Comparison of ENCODE assay signal across 8 cellular contexts in genomic region chr9:128322342-128323191, GRCh38. TPM values are rescaled to one million over a fixed set of nuclear protein-coding genes. Genes with fewer than 3 reads are reported as not detected.
A peak's percentile ranks its signal among the peaks of the same experiment; 100 is the strongest.
DNase-seq lines count a peak whose midpoint lies in the region; ATAC-seq, FAIRE-seq and TF ChIP-seq lines count a peak whose summit lies in the region.

COQ4 (plus strand) TSS chr9:128322839; CDS start chr9:128322859, 20 bp downstream.
TRUB2 (minus strand) TSS chr9:128322447; CDS start chr9:128322408, 39 bp downstream.

- H3K4me1 ChIP-seq in H1 (replicated peaks in 1 of 4; ENCODE audit: control insufficient read depth in 3 of 4, insufficient read depth in 4 of 4, low read length in 3 of 4) (no peaks in the 10 kb centered on the region; a peak in 3 of 7 replicates), mesenchymal stem cell (ENCODE audit: control insufficient read depth, insufficient read depth, low read depth, low read length) (peaks cover 12% of the 10 kb centered on the region)

- H2BK5ac ChIP-seq in H1 (ENCODE audit: low read depth, low read length) (peak within 1 kb of the TSS; percentile 100), mesenchymal stem cell (ENCODE audit: low read depth, low read length, poor library complexity, severe bottlenecking) (peak within 1 kb of the TSS; percentile 95)

- peak within 1 kb of the TSS; percentile 98 for H3K4ac ChIP-seq in H1 (replicated peaks; ENCODE audit: insufficient read length, low read depth, low read length)
- peak within 1 kb of the TSS; percentile 78 to 83 for H3K4ac ChIP-seq in mesenchymal stem cell (ENCODE audit: low read depth in 1 of 2, low read length in 2 of 2)

- no peaks in the 10 kb centered on the region for H3K9me3 ChIP-seq in H1 (ENCODE audit: insufficient read depth in 2 of 2, low read depth in 1 of 2, low read length in 1 of 2)
- no peaks in the 10 kb centered on the region for H3K9me3 ChIP-seq in mesenchymal stem cell (ENCODE audit: control insufficient read depth, low read length)

- TF ChIP-seq POLR2A in H1 (IDR thresholded peaks at IDR 0.05; ENCODE audit: control extremely low read depth in 1 of 2, low read depth in 2 of 2, low read length in 2 of 2), result peak; percentile 85 to 94

- H3K56ac ChIP-seq in H1 (replicated peaks; ENCODE audit: insufficient read length, low read depth, low read length), result peak within 1 kb of the TSS; percentile 96

- H3K23ac ChIP-seq in H1 (ENCODE audit: insufficient read length) (peak within 1 kb of the TSS; percentile 52), mesenchymal stem cell (ENCODE audit: low read length in 2 of 2) (peak within 1 kb of the TSS; percentile 29 to 63)

- FAIRE-seq in H1 (lab: Jason Lieb, UNC), result no peak

- peak within 1 kb of the TSS; percentile 98; the same call in 1 of the 2 replicates for H4K8ac ChIP-seq in H1 (ENCODE audit: extremely low read depth, insufficient read depth, low read length)
- H4K8ac ChIP-seq in mesenchymal stem cell (ENCODE audit: low read length), result peak within 1 kb of the TSS; percentile 93

- H3K79me1 ChIP-seq in H1 (ENCODE audit: low read depth, low read length) (peaks cover 4% of the 10 kb centered on the region; the same call in 1 of the 2 replicates), mesenchymal stem cell (replicated peaks; ENCODE audit: low read length, poor library complexity, severe bottlenecking) (peaks cover 32% of the 10 kb centered on the region)

- peak; percentile 81 for ATAC-seq in GM21381 (IDR thresholded peaks at IDR 0.05; ENCODE audit: unreplicated experiment)

- H3K18ac ChIP-seq in H1 (ENCODE audit: extremely low read depth, low read length) (peak within 1 kb of the TSS; percentile 100), mesenchymal stem cell (ENCODE audit: low read depth in 1 of 2, low read length in 2 of 2) (peak within 1 kb of the TSS; percentile 89 to 100)

- CTCF ChIA-PET in H1 (lab: Charles Lee; ENCODE audit: partially characterized antibody), result interaction anchor here (0.9 to 1.8 kb wide), 5 partner anchors 13 to 67 kb away, joined by 3 to 5 read pairs (median 3); no protein-coding TSS in a partner anchor

- H3K27ac ChIP-seq in H1 (ENCODE audit: low read depth, low read length) (peak within 1 kb of the TSS; percentile 90), mesenchymal stem cell (ENCODE audit: low read length, poor library complexity, severe bottlenecking) (peak within 1 kb of the TSS; percentile 95)

- H2BK12ac ChIP-seq in H1 (ENCODE audit: low read depth, low read length) (peak within 1 kb of the TSS; percentile 96; the same call in 1 of the 2 replicates), mesenchymal stem cell (ENCODE audit: low read length in 2 of 2) (peak within 1 kb of the TSS in 1 of 2 experiments; percentile 73)

- H4K5ac ChIP-seq in H1 (ENCODE audit: insufficient read length, low read depth, low read length), result peak within 1 kb of the TSS; percentile 100

- TF ChIP-seq RAD21 in H1 (IDR thresholded peaks at IDR 0.05 in 1 of 2, conservative IDR thresholded peaks at IDR 0.05 in 1 of 2; ENCODE audit: low read depth in 2 of 2, low read length in 2 of 2), result no peak; a peak in 1 of 4 replicates

- H3K9ac ChIP-seq in H1 (replicated peaks in 1 of 4; ENCODE audit: extremely low read depth in 1 of 4, low read depth in 3 of 4, low read length in 3 of 4) (peak within 1 kb of the TSS; percentile 67 to 96 (median 94)), mesenchymal stem cell (ENCODE audit: low read length) (peak within 1 kb of the TSS; percentile 93)

- TF ChIP-seq CTCF in H1 (IDR thresholded peaks at IDR 0.05; ENCODE audit: control extremely low read depth in 1 of 3, insufficient read depth in 1 of 3, low read depth in 1 of 3, low read length in 3 of 3), result no peak

- POLR2A ChIA-PET in H1 (lab: Charles Lee; ENCODE audit: partially characterized antibody), result interaction anchor here (0.6 to 3.3 kb wide), 6 partner anchors 11 to 230 kb away, joined by 3 to 11 read pairs (median 4); partner anchors contain the start of genes BBLN and SPTAN1

- H3K4me3 ChIP-seq in H1 (ENCODE audit: extremely low read depth in 1 of 4, insufficient read depth in 2 of 4, low read depth in 3 of 4, low read length in 4 of 4) (peak within 1 kb of the TSS; percentile 86 to 100 (median 92)), mesenchymal stem cell (ENCODE audit: insufficient read depth in 1 of 2, low read depth in 1 of 2, low read length in 2 of 2) (peak within 1 kb of the TSS; percentile 91 to 92)

- H2AK5ac ChIP-seq in H1 (ENCODE audit: low read depth, low read length) (no peak within 1 kb of the TSS), mesenchymal stem cell (ENCODE audit: low read length, severe bottlenecking) (peak within 1 kb of the TSS; percentile 0)

- H3K79me2 ChIP-seq in H1 (ENCODE audit: control insufficient read depth in 1 of 2, insufficient read depth in 2 of 2, low read length in 2 of 2), result peaks cover 0 to 25% of the 10 kb centered on the region in 2 experiments; a peak in 2 of 4 replicates

- TF ChIP-seq EP300 in H1 (IDR thresholded peaks at IDR 0.05; ENCODE audit: borderline replicate concordance in 1 of 2, low read depth in 2 of 2, low read length in 2 of 2), result no peak

- peaks cover 7% of the 10 kb centered on the region for H3K23me2 ChIP-seq in H1 (ENCODE audit: low read depth, low read length)

- DNase-seq in COR-L47 (lab: John Stamatoyannopoulos, UW) (peak; percentile 96), HUDEP-2 (lab: John Stamatoyannopoulos, UW; ENCODE audit: unreplicated experiment in 76 of 76) (peak; percentile 49 to 97 (median 87)), NOMO-1 treated with dmso at 0.1 percent for 144 hours (lab: John Stamatoyannopoulos, UW; ENCODE audit: unreplicated experiment) (peak; percentile 93), H1 (ENCODE audit: low read depth in 1 of 2, low spot score in 2 of 2) (peak; percentile 57 to 94), mesenchymal stem cell (peak; percentile 97)
- DNase-seq in activated CD8-positive, alpha-beta memory T cell treated with anti-CD3 and anti-CD28 coated beads for 48 hours (ENCODE audit: low read depth in 2 of 3, low spot score in 2 of 3), result peak; percentile 76 to 88 (median 81)
- DNase-seq in stimulated activated CD8-positive, alpha-beta memory T cell treated with anti-CD3 and anti-CD28 coated beads, Interleukin-12 subunit alpha, Interleukin-12 subunit beta, amount 100 ng/mL, for 24 hours (ENCODE audit: extremely low read depth), result peak; percentile 89

- H2AFZ ChIP-seq in H1 (ENCODE audit: low read length), result peak within 1 kb of the TSS; percentile 100
- H2AFZ ChIP-seq in mesenchymal stem cell (ENCODE audit: low read depth, low read length), result peak within 1 kb of the TSS; percentile 98

- 1% methylated on average over 82 of the region's 87 CpGs; no CpG with 5 or more reads in 1 of the 2 experiments for WGBS in H1 (ENCODE audit: extremely low coverage in 1 of 2, insufficient coverage in 1 of 2, insufficient read length in 1 of 2, insufficient replicate concordance in 2 of 2, low coverage in 1 of 2, low lambda C conversion rate in 2 of 2, missing lambda C conversion rate in 1 of 2), 2 experiments
- WGBS in mesenchymal stem cell, result under 1% methylated on average over 83 of the region's 87 CpGs

- H2BK120ac ChIP-seq in H1 (replicated peaks; ENCODE audit: low read depth, low read length) (peak within 1 kb of the TSS; percentile 98), mesenchymal stem cell (ENCODE audit: low read depth, low read length) (peak within 1 kb of the TSS; percentile 75)

- H3K14ac ChIP-seq in H1 (ENCODE audit: insufficient read length), result no peak within 1 kb of the TSS
- H3K14ac ChIP-seq in mesenchymal stem cell (ENCODE audit: low read length in 2 of 2), result peak within 1 kb of the TSS in 1 of 2 experiments; percentile 86

- H3K27me3 ChIP-seq in H1 (replicated peaks in 1 of 4; ENCODE audit: control insufficient read depth in 3 of 4, extremely low read depth in 1 of 4, insufficient read depth in 3 of 4, low read length in 3 of 4) (no peaks in the 10 kb centered on the region), mesenchymal stem cell (ENCODE audit: control insufficient read depth in 1 of 2, insufficient read depth in 1 of 2, low read length in 2 of 2) (no peaks in the 10 kb centered on the region)

- peaks cover 0 to 9% (median 1%) of the 10 kb centered on the region in 4 experiments; a peak in 3 of 8 replicates for H3K36me3 ChIP-seq in H1 (ENCODE audit: control insufficient read depth in 2 of 4, insufficient read depth in 4 of 4, low read length in 3 of 4)
- peaks cover 30 to 41% of the 10 kb centered on the region in 2 experiments for H3K36me3 ChIP-seq in mesenchymal stem cell (ENCODE audit: control insufficient read depth in 1 of 2, insufficient read depth in 2 of 2, low read depth in 1 of 2, low read length in 2 of 2)

- H3K4me2 ChIP-seq in H1 (ENCODE audit: insufficient read depth in 1 of 2, low read depth in 2 of 2, low read length in 2 of 2), result peak within 1 kb of the TSS; percentile 63 to 96
- H3K4me2 ChIP-seq in mesenchymal stem cell (ENCODE audit: low read length, poor library complexity, severe bottlenecking), result peak within 1 kb of the TSS; percentile 91

- peak within 1 kb of the TSS; percentile 98; the same call in 1 of the 2 replicates for H2BK15ac ChIP-seq in H1 (ENCODE audit: low read length)
- peak within 1 kb of the TSS; percentile 78 for H2BK15ac ChIP-seq in mesenchymal stem cell (ENCODE audit: low read depth, poor library complexity, severe bottlenecking)

- peak within 1 kb of the TSS; percentile 100 for H4K91ac ChIP-seq in H1 (replicated peaks; ENCODE audit: insufficient read length, low read length)
- H4K91ac ChIP-seq in mesenchymal stem cell (ENCODE audit: low read length), result peak within 1 kb of the TSS; percentile 97

- peak within 1 kb of the TSS; percentile 92; the same call in 1 of the 2 replicates for H2BK20ac ChIP-seq in H1 (ENCODE audit: low read length)

- H4K20me1 ChIP-seq in H1 (replicated peaks in 1 of 2; ENCODE audit: control insufficient read depth in 1 of 2, insufficient read depth in 2 of 2, low read length in 2 of 2), result peaks cover 1 to 3% of the 10 kb centered on the region in 2 experiments

RNA-seq across cellular contexts. Expression of gene COQ4, which starts in this region (rescaled TPM):
- total RNA-seq in H1 (2021; fragmentation: NEBNext Ultra II Directional; extraction: Animal tissue kit (Norgen Biotek cat#: 25700)), result 30.2 and 32.3 TPM in 2 replicates
- polyA plus RNA-seq in H1 (2011; rRNA removed), result 58.8 and 79.2 TPM in 2 replicates
- 52.1 TPM for polyA plus RNA-seq in H1 (2011; cell fraction: cytosol; rRNA removed)
- 91.6 TPM for polyA plus RNA-seq in H1 (2011; cell fraction: nucleus; rRNA removed)
- polyA plus RNA-seq in H1 (2012, experiment 1 of 2), result 40.2 to 50.5 TPM (median 46.5 TPM) in 4 replicates
- polyA plus RNA-seq in H1 (2012, experiment 2 of 2), result 46.0 TPM
- polyA plus RNA-seq in H1 (2013, experiment 1 of 2), result 33.5 TPM
- polyA plus RNA-seq in H1 (2013, experiment 2 of 2), result 30.6 TPM
- 34.2 and 34.5 TPM in 2 replicates for polyA minus RNA-seq in H1 (2011; rRNA and poly(A)+ RNA removed)
- 26.7 TPM for polyA minus RNA-seq in H1 (2011; cell fraction: cytosol; rRNA and poly(A)+ RNA removed)
- 41.4 TPM for polyA minus RNA-seq in H1 (2011; cell fraction: nucleus; rRNA and poly(A)+ RNA removed)
- polyA plus RNA-seq in mesenchymal stem cell (2013, experiment 1 of 2), result 41.5 TPM
- polyA plus RNA-seq in mesenchymal stem cell (2013, experiment 2 of 2), result 41.8 TPM

RNA-seq across cellular contexts. Expression of gene TRUB2, which starts in this region (rescaled TPM):
- total RNA-seq in H1 (2021; fragmentation: NEBNext Ultra II Directional; extraction: Animal tissue kit (Norgen Biotek cat#: 25700)), result 37.8 and 39.7 TPM in 2 replicates
- polyA plus RNA-seq in H1 (2011; rRNA removed), result 16.4 and 20.7 TPM in 2 replicates
- 27.1 TPM for polyA plus RNA-seq in H1 (2011; cell fraction: cytosol; rRNA removed)
- 31.6 TPM for polyA plus RNA-seq in H1 (2011; cell fraction: nucleus; rRNA removed)
- polyA plus RNA-seq in H1 (2012, experiment 1 of 2), result 33.1 to 44.0 TPM (median 36.8 TPM) in 4 replicates
- 22.7 TPM for polyA plus RNA-seq in H1 (2012, experiment 2 of 2)
- polyA plus RNA-seq in H1 (2013, experiment 1 of 2), result 20.7 TPM
- 19.6 TPM for polyA plus RNA-seq in H1 (2013, experiment 2 of 2)
- 30.9 and 41.4 TPM in 2 replicates for polyA minus RNA-seq in H1 (2011; rRNA and poly(A)+ RNA removed)
- 23.9 TPM for polyA minus RNA-seq in H1 (2011; cell fraction: cytosol; rRNA and poly(A)+ RNA removed)
- polyA minus RNA-seq in H1 (2011; cell fraction: nucleus; rRNA and poly(A)+ RNA removed), result 17.7 TPM
- polyA plus RNA-seq in mesenchymal stem cell (2013, experiment 1 of 2), result 17.2 TPM
- 15.7 TPM for polyA plus RNA-seq in mesenchymal stem cell (2013, experiment 2 of 2)

Comparison
In these comparisons a context has a peak if more than half of its experiments do, and no peak if none do; other contexts are left out.
1. Peak in every context shown above with its lines: DNase-seq, ATAC-seq, H3K4me3 ChIP-seq and H3K27ac ChIP-seq.